Comparison of ENCODE assay signal across 13 cellular contexts in genomic region chr9:5817776-5818336, GRCh38. TPM values are rescaled to one million over a fixed set of nuclear protein-coding genes. Genes with fewer than 3 reads are reported as not detected.
A peak's percentile ranks its signal among the peaks of the same experiment; 100 is the strongest.
DNase-seq lines count a peak whose midpoint lies in the region; ATAC-seq, FAIRE-seq and TF ChIP-seq lines count a peak whose summit lies in the region.
"Had no signal": no experiment of that assay in that cellular context is flagged by ENCODE, and none has a peak within 500 bp of the region (broad histone marks: within the 10 kb centered on the region; RNA-seq: fewer than 3 reads in every experiment).

No MANE protein-coding gene starts in this region.

- no peaks in the 10 kb centered on the region for H3K9me3 ChIP-seq in HepG2 (ENCODE audit: low read length)
- H3K9me3 ChIP-seq in CD4-positive, alpha-beta T cell (ENCODE audit: control insufficient read depth, low read length) = no peaks in the 10 kb centered on the region
- H3K9me3 ChIP-seq: heart left ventricle had no signal

- H3K36me3 Mint-ChIP-seq in activated CD4-positive, alpha-beta T cell treated with anti-CD3 and anti-CD28 coated beads for 36 hours (ENCODE audit: low read depth) = peaks cover 30% of the 10 kb centered on the region
- peaks cover 70% of the 10 kb centered on the region for H3K36me3 Mint-ChIP-seq in CD4-positive, alpha-beta T cell (ENCODE audit: low read depth)

- in situ Hi-C loops in astrocyte of the spinal cord (cut with HindIII; ENCODE audit: low sequenced_read_pairs) = no loop called here
- in situ Hi-C loops in HepG2 (cut with HindIII; ENCODE audit: extremely low pct_ligation_motif_present, low pct_unique_long_range_greater_than_20kb) = no loop called here

- peaks cover 8 to 45% of the 10 kb centered on the region in 2 experiments for H3K36me3 ChIP-seq in HepG2 (replicated peaks in 1 of 2; ENCODE audit: control insufficient read depth in 1 of 2, insufficient read depth in 2 of 2, low read length in 2 of 2)

- WGBS in HepG2 (ENCODE audit: low lambda C conversion rate) = 97% methylated on average over 4 of the region's 4 CpGs

- no peak overlapping the region for H3K4me3 ChIP-seq in astrocyte of the spinal cord (ENCODE audit: low read depth, low read length)
- H3K4me3 ChIP-seq in HepG2 (replicated peaks in 1 of 3; ENCODE audit: insufficient read depth in 1 of 3, low read depth in 2 of 3, low read length in 3 of 3) = no peak overlapping the region
- H3K4me3 ChIP-seq: heart left ventricle had no signal

- ATAC-seq in HepG2 (no peak), GM18498 (IDR thresholded peaks at IDR 0.05; ENCODE audit: unreplicated experiment) (no peak)
- ATAC-seq in activated CD4-positive, alpha-beta T cell treated with anti-CD3 and anti-CD28 coated beads for 36 hours = no peak
- ATAC-seq in CD4-positive, alpha-beta T cell (ENCODE audit: poor library complexity) = no peak
- ATAC-seq: heart left ventricle had no signal

- no peaks in the 10 kb centered on the region for H3K27me3 ChIP-seq in HepG2 (ENCODE audit: control insufficient read depth in 1 of 2, insufficient read depth in 2 of 2, low read length in 2 of 2)
- H3K27me3 ChIP-seq in CD4-positive, alpha-beta T cell (ENCODE audit: control insufficient read depth, insufficient read depth, low read length) = no peaks in the 10 kb centered on the region
- H3K27me3 ChIP-seq: heart left ventricle had no signal

- H2AFZ ChIP-seq in HepG2 (ENCODE audit: low read length) = no peak overlapping the region

- no peak for TF ChIP-seq RAD21 in HepG2 (CRISPR knock-in tag; IDR thresholded peaks at IDR 0.05)

- intact Hi-C loops in HepG2 (cut with micrococcal nuclease; ENCODE audit: unreplicated experiment) = no loop called here
- intact Hi-C loops in activated CD4-positive, alpha-beta T cell treated with anti-CD3 and anti-CD28 coated beads for 36 hours (cut with DNase I, micrococcal nuclease) = no loop called here
- intact Hi-C loops in CD4-positive, alpha-beta T cell (cut with DNase I, micrococcal nuclease) = no loop called here

- TF ChIP-seq CTCF in astrocyte of the spinal cord (IDR thresholded peaks at IDR 0.05; ENCODE audit: low read depth, low read length) (no peak), HepG2 (CRISPR knock-in tag; IDR thresholded peaks at IDR 0.05) (no peak)
- TF ChIP-seq CTCF in CD4-positive, alpha-beta T cell (IDR thresholded peaks at IDR 0.05) = no peak

- H3K9me3 Mint-ChIP-seq in activated CD4-positive, alpha-beta T cell treated with anti-CD3 and anti-CD28 coated beads for 36 hours (ENCODE audit: low read depth) = no peaks in the 10 kb centered on the region
- no peaks in the 10 kb centered on the region for H3K9me3 Mint-ChIP-seq in CD4-positive, alpha-beta T cell
- H3K9me3 Mint-ChIP-seq: activated B cell treated with CpG ODN at 0.5 μM for 24 hours had no signal

- no peak overlapping the region for H3K4me3 Mint-ChIP-seq in activated CD4-positive, alpha-beta T cell treated with anti-CD3 and anti-CD28 coated beads for 36 hours
- H3K4me3 Mint-ChIP-seq in CD4-positive, alpha-beta T cell = no peak overlapping the region
- H3K4me3 Mint-ChIP-seq: activated B cell treated with CpG ODN at 0.5 μM for 24 hours, mesothelial cell of epicardium had no signal

- H3K27ac Mint-ChIP-seq in activated CD4-positive, alpha-beta T cell treated with anti-CD3 and anti-CD28 coated beads for 36 hours = no peak overlapping the region
- no peak overlapping the region for H3K27ac Mint-ChIP-seq in CD4-positive, alpha-beta T cell
- H3K27ac Mint-ChIP-seq: activated B cell treated with CpG ODN at 0.5 μM for 24 hours, mesothelial cell of epicardium had no signal

- H3K4me1 ChIP-seq in HepG2 (ENCODE audit: insufficient read depth, low read length) = peaks cover 24% of the 10 kb centered on the region
- H3K4me1 ChIP-seq: heart left ventricle had no signal

- no peak overlapping the region for H3K9ac ChIP-seq in HepG2 (ENCODE audit: insufficient read depth, low read depth, low read length)

- TF ChIP-seq EP300 in HepG2 (IDR thresholded peaks at IDR 0.05; ENCODE audit: low read depth in 2 of 2, low read length in 2 of 2) (no peak), HepG2 (CRISPR knock-in tag; IDR thresholded peaks at IDR 0.05; ENCODE audit: borderline replicate concordance) (no peak)

- CTCF ChIA-PET in HepG2 (lab: Yijun Ruan, JAX; ENCODE audit: low intra/inter-chr PET ratio, low total read pairs) = no interaction called here
- CTCF ChIA-PET in activated CD4-positive, alpha-beta T cell treated with anti-CD3 and anti-CD28 coated beads for 36 hours (lab: Charles Lee) = interaction anchor here (1.8 kb wide), 1 partner anchor 15 kb away, joined by 4 read pairs; the partner anchor contains the start of gene ERMP1
- CTCF ChIA-PET in CD4-positive, alpha-beta T cell (lab: Charles Lee) = no interaction called here

- H3K27me3 Mint-ChIP-seq in activated CD4-positive, alpha-beta T cell treated with anti-CD3 and anti-CD28 coated beads for 36 hours = no peaks in the 10 kb centered on the region
- no peaks in the 10 kb centered on the region for H3K27me3 Mint-ChIP-seq in CD4-positive, alpha-beta T cell
- H3K27me3 Mint-ChIP-seq: activated B cell treated with CpG ODN at 0.5 μM for 24 hours had no signal

- no peaks in the 10 kb centered on the region for H4K20me1 ChIP-seq in HepG2 (ENCODE audit: insufficient read depth, low read length)

- peaks cover 5% of the 10 kb centered on the region for H3K4me1 Mint-ChIP-seq in activated CD4-positive, alpha-beta T cell treated with anti-CD3 and anti-CD28 coated beads for 36 hours
- no peaks in the 10 kb centered on the region for H3K4me1 Mint-ChIP-seq in CD4-positive, alpha-beta T cell (ENCODE audit: low read depth)
- H3K4me1 Mint-ChIP-seq: activated B cell treated with CpG ODN at 0.5 μM for 24 hours had no signal

- no peak overlapping the region for H3K4me2 ChIP-seq in HepG2 (ENCODE audit: low read depth, low read length)

- TF ChIP-seq POLR2A in HepG2 (IDR thresholded peaks at IDR 0.05; ENCODE audit: insufficient read depth in 1 of 2, low read depth in 2 of 2, low read length in 2 of 2) = no peak

- no peak for FAIRE-seq in HepG2 (lab: Jason Lieb, UNC)
- FAIRE-seq: HTR-8/SVneo had no signal

- peaks cover 32% of the 10 kb centered on the region for H3K79me2 ChIP-seq in HepG2 (ENCODE audit: insufficient read depth, low read length)

- no TSS peak for BruUV-seq in HepG2 (replicated peaks; lab: Mats Ljungman, UMichigan)

- peak overlapping the region; percentile 5 for H3K27ac ChIP-seq in HepG2 (ENCODE audit: extremely low read length, insufficient read depth, low read length)
- no peak overlapping the region for H3K27ac ChIP-seq in CD4-positive, alpha-beta T cell (ENCODE audit: low read depth, low read length)
- H3K27ac ChIP-seq: heart left ventricle had no signal

- POLR2A ChIA-PET in HepG2 (lab: Yijun Ruan, JAX) = interaction anchor here (2.0 kb wide), 1 partner anchor 10 kb away, joined by 4 read pairs; no protein-coding TSS in a partner anchor
- POLR2A ChIA-PET in activated CD4-positive, alpha-beta T cell treated with anti-CD3 and anti-CD28 coated beads for 36 hours (lab: Charles Lee) = interaction anchor here (0.6 kb wide), 1 partner anchor 9 kb away, joined by 5 read pairs; no protein-coding TSS in a partner anchor
- POLR2A ChIA-PET in CD4-positive, alpha-beta T cell (lab: Charles Lee) = interaction anchor here (0.9 kb wide), 1 partner anchor 15 kb away, joined by 3 read pairs; the partner anchor contains the start of gene ERMP1

- DNase-seq in EH (ENCODE audit: low read depth) = peak; percentile 75
- peak; percentile 65 for DNase-seq in LoVo (ENCODE audit: low spot score)
- DNase-seq in astrocyte of the spinal cord (ENCODE audit: low read depth, low spot score) = peak; percentile 56
- peak; percentile 38 for DNase-seq in HepG2 (ENCODE audit: low spot score)
- DNase-seq in activated CD4-positive, alpha-beta T cell treated with anti-CD3 and anti-CD28 coated beads for 36 hours = no peak
- no peak for DNase-seq in CD4-positive, alpha-beta T cell
- DNase-seq in hippocampal formation (lab: John Stamatoyannopoulos, UW) = no peak
- DNase-seq: activated B cell treated with CpG ODN at 0.5 μM for 24 hours, heart left ventricle, NCI-H2081 treated with DMSO at 0.1 percent for 48 hours had no signal

RNA-seq across cellular contexts. Expression of gene ERMP1, which starts 15.1 kb away (rescaled TPM):
- 28.1 and 40.9 TPM in 2 replicates for total RNA-seq in HepG2 (2016; rRNA removed; fragmentation: Illumina TruSeq; extraction: Trizol)
- total RNA-seq in HepG2 (2016; cell fraction: cytosol; rRNA removed; fragmentation: Illumina TruSeq; extraction: Trizol; ENCODE audit: low read depth) = 5.7 and 5.9 TPM in 2 replicates
- 27.4 and 39.6 TPM in 2 replicates for total RNA-seq in HepG2 (2016; cell fraction: insoluble cytoplasmic fraction; rRNA removed; fragmentation: Illumina TruSeq; extraction: Trizol)
- total RNA-seq in HepG2 (2016; cell fraction: membrane; rRNA removed; fragmentation: Illumina TruSeq; extraction: Trizol) = 11.3 and 14.9 TPM in 2 replicates
- total RNA-seq in HepG2 (2016; cell fraction: nucleus; rRNA removed; fragmentation: Illumina TruSeq; extraction: Trizol) = 50.1 and 60.1 TPM in 2 replicates
- 46.8 and 65.4 TPM in 2 replicates for polyA plus RNA-seq in HepG2 (2011; rRNA removed)
- 33.1 and 44.2 TPM in 2 replicates for polyA plus RNA-seq in HepG2 (2011; cell fraction: cytosol; rRNA removed)
- 24.2 and 24.7 TPM in 2 replicates for polyA plus RNA-seq in HepG2 (2011; cell fraction: nucleus; rRNA removed)
- polyA plus RNA-seq in HepG2 (2012) = 43.7 and 53.7 TPM in 2 replicates
- polyA plus RNA-seq in HepG2 (2016; cell fraction: cytosol; fragmentation: Illumina TruSeq; extraction: Trizol; ENCODE audit: low read depth) = 1.6 and 2.0 TPM in 2 replicates
- polyA plus RNA-seq in HepG2 (2016; cell fraction: insoluble cytoplasmic fraction; fragmentation: Illumina TruSeq; extraction: Trizol; ENCODE audit: low read depth) = 19.0 and 20.2 TPM in 2 replicates
- polyA plus RNA-seq in HepG2 (2016; cell fraction: membrane; fragmentation: Illumina TruSeq; extraction: Trizol; ENCODE audit: low read depth) = 5.1 and 6.0 TPM in 2 replicates
- polyA plus RNA-seq in HepG2 (2016; cell fraction: nucleus; fragmentation: Illumina TruSeq; extraction: Trizol; ENCODE audit: insufficient read depth, low read depth) = 44.8 and 46.9 TPM in 2 replicates
- polyA minus RNA-seq in HepG2 (2011; rRNA and poly(A)+ RNA removed; ENCODE audit: low replicate concordance) = 64.3 and 119 TPM in 2 replicates
- polyA minus RNA-seq in HepG2 (2011; cell fraction: cytosol; rRNA and poly(A)+ RNA removed) = 73.7 and 81.5 TPM in 2 replicates
- 70.6 and 70.7 TPM in 2 replicates for polyA minus RNA-seq in HepG2 (2011; cell fraction: nucleus; rRNA and poly(A)+ RNA removed)
- 10 to 100 TPM; 13.3 to 13.9 TPM for total RNA-seq in activated CD4-positive, alpha-beta T cell treated with anti-CD3 and anti-CD28 coated beads for 36 hours
- total RNA-seq in CD4-positive, alpha-beta T cell = 1 to 10 TPM; 5.8 to 6.8 TPM

Comparison
In these comparisons a context has a peak if more than half of its experiments do, and no peak if none do; other contexts are left out.
1. DNase-seq: peak in EH (single experiment), LoVo (single experiment), astrocyte of the spinal cord (single experiment) and HepG2 (single experiment); none in activated CD4-positive, alpha-beta T cell treated with anti-CD3 and anti-CD28 coated beads for 36 hours (single experiment), CD4-positive, alpha-beta T cell (0 of 10) and hippocampal formation (0 of 2).